In the genomic region with DNA sequence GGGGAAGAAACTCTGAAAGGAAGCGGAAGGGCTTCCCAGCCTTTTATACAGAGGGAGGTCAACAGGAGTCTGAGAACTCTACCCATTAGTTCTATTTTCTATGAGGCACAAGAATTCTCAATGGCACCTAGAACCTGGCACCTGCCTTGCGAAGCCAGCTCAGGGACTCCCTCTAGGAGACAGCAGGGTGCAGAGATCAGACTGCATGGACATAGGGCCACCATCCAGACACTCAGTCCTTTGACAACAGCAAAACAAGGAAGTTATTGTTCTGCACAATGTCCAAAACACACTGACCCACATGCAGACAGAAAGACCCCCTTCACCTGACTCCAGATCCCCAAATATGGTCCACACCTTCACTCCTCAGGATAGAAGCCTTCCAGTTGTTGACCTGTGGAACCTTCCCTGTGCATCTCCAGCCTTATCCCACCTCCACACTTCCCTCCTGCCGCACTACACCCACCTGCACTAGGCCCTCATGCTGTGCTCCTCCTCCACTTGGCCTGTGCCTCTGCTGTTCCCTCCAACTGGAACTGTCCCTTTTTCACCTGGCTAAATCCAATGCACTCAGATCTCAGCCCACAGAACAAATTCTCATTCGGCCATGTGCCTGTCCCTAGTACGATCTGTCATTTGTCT, we compare ENCODE assay signal across 1 cellular context.
TF ChIP-seq lines count a peak whose summit lies in the region.

No MANE protein-coding gene starts in this region.

TF ChIP-seq in HepG2, 621 proteins besides CTCF, POLR2A, EP300 and RAD21 (continued from another document and continues in another):
- TF ChIP-seq, protein P1, sequence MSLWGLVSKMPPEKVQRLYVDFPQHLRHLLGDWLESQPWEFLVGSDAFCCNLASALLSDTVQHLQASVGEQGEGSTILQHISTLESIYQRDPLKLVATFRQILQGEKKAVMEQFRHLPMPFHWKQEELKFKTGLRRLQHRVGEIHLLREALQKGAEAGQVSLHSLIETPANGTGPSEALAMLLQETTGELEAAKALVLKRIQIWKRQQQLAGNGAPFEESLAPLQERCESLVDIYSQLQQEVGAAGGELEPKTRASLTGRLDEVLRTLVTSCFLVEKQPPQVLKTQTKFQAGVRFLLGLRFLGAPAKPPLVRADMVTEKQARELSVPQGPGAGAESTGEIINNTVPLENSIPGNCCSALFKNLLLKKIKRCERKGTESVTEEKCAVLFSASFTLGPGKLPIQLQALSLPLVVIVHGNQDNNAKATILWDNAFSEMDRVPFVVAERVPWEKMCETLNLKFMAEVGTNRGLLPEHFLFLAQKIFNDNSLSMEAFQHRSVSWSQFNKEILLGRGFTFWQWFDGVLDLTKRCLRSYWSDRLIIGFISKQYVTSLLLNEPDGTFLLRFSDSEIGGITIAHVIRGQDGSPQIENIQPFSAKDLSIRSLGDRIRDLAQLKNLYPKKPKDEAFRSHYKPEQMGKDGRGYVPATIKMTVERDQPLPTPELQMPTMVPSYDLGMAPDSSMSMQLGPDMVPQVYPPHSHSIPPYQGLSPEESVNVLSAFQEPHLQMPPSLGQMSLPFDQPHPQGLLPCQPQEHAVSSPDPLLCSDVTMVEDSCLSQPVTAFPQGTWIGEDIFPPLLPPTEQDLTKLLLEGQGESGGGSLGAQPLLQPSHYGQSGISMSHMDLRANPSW (CRISPR knock-in tag; IDR thresholded peaks at IDR 0.05; ENCODE audit: borderline replicate concordance): no peak
- peak; percentile 64; the same call in 1 of the 2 replicates for TF ChIP-seq ZNF121 (CRISPR knock-in tag; IDR thresholded peaks at IDR 0.05)
- TF ChIP-seq, protein P2, sequence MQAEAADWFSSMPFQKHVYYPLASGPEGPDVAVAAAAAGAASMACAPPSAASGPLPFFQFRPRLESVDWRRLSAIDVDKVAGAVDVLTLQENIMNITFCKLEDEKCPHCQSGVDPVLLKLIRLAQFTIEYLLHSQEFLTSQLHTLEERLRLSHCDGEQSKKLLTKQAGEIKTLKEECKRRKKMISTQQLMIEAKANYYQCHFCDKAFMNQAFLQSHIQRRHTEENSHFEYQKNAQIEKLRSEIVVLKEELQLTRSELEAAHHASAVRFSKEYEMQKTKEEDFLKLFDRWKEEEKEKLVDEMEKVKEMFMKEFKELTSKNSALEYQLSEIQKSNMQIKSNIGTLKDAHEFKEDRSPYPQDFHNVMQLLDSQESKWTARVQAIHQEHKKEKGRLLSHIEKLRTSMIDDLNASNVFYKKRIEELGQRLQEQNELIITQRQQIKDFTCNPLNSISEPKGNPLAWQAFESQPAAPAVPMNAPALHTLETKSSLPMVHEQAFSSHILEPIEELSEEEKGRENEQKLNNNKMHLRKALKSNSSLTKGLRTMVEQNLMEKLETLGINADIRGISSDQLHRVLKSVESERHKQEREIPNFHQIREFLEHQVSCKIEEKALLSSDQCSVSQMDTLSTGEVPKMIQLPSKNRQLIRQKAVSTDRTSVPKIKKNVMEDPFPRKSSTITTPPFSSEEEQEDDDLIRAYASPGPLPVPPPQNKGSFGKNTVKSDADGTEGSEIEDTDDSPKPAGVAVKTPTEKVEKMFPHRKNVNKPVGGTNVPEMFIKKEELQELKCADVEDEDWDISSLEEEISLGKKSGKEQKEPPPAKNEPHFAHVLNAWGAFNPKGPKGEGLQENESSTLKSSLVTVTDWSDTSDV (CRISPR knock-in tag; IDR thresholded peaks at IDR 0.05): no peak
- TF ChIP-seq CENPT (CRISPR knock-in tag; IDR thresholded peaks at IDR 0.05; ENCODE audit: low read depth): no peak
- TF ChIP-seq, protein P3, sequence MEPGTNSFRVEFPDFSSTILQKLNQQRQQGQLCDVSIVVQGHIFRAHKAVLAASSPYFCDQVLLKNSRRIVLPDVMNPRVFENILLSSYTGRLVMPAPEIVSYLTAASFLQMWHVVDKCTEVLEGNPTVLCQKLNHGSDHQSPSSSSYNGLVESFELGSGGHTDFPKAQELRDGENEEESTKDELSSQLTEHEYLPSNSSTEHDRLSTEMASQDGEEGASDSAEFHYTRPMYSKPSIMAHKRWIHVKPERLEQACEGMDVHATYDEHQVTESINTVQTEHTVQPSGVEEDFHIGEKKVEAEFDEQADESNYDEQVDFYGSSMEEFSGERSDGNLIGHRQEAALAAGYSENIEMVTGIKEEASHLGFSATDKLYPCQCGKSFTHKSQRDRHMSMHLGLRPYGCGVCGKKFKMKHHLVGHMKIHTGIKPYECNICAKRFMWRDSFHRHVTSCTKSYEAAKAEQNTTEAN (CRISPR knock-in tag; conservative IDR thresholded peaks at IDR 0.05): no peak
- no peak for TF ChIP-seq SSRP1 (CRISPR knock-in tag; IDR thresholded peaks at IDR 0.05)
- TF ChIP-seq ZNF749 (CRISPR knock-in tag; IDR thresholded peaks at IDR 0.05; ENCODE audit: borderline replicate concordance): no peak
- TF ChIP-seq PHB2 (IDR thresholded peaks at IDR 0.05; ENCODE audit: partially characterized antibody): no peak
- no peak for TF ChIP-seq TOE1 (CRISPR knock-in tag; IDR thresholded peaks at IDR 0.05)
- TF ChIP-seq, protein P4, sequence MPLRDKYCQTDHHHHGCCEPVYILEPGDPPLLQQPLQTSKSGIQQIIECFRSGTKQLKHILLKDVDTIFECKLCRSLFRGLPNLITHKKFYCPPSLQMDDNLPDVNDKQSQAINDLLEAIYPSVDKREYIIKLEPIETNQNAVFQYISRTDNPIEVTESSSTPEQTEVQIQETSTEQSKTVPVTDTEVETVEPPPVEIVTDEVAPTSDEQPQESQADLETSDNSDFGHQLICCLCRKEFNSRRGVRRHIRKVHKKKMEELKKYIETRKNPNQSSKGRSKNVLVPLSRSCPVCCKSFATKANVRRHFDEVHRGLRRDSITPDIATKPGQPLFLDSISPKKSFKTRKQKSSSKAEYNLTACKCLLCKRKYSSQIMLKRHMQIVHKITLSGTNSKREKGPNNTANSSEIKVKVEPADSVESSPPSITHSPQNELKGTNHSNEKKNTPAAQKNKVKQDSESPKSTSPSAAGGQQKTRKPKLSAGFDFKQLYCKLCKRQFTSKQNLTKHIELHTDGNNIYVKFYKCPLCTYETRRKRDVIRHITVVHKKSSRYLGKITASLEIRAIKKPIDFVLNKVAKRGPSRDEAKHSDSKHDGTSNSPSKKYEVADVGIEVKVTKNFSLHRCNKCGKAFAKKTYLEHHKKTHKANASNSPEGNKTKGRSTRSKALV (CRISPR knock-in tag; IDR thresholded peaks at IDR 0.05): no peak
- no peak for TF ChIP-seq FOXA1 (IDR thresholded peaks at IDR 0.05)
- 0 out of 2 replicates have a peak, but pooled peaks have one; percentile 31 for TF ChIP-seq FOXA1 (CRISPR knock-in tag; IDR thresholded peaks at IDR 0.05)
- TF ChIP-seq, protein P5, sequence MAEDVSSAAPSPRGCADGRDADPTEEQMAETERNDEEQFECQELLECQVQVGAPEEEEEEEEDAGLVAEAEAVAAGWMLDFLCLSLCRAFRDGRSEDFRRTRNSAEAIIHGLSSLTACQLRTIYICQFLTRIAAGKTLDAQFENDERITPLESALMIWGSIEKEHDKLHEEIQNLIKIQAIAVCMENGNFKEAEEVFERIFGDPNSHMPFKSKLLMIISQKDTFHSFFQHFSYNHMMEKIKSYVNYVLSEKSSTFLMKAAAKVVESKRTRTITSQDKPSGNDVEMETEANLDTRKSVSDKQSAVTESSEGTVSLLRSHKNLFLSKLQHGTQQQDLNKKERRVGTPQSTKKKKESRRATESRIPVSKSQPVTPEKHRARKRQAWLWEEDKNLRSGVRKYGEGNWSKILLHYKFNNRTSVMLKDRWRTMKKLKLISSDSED (CRISPR knock-in tag; IDR thresholded peaks at IDR 0.05): no peak
- TF ChIP-seq, protein P6, sequence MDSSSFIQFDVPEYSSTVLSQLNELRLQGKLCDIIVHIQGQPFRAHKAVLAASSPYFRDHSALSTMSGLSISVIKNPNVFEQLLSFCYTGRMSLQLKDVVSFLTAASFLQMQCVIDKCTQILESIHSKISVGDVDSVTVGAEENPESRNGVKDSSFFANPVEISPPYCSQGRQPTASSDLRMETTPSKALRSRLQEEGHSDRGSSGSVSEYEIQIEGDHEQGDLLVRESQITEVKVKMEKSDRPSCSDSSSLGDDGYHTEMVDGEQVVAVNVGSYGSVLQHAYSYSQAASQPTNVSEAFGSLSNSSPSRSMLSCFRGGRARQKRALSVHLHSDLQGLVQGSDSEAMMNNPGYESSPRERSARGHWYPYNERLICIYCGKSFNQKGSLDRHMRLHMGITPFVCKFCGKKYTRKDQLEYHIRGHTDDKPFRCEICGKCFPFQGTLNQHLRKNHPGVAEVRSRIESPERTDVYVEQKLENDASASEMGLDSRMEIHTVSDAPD (CRISPR knock-in tag; IDR thresholded peaks at IDR 0.05): 0 out of 2 replicates have a peak, but pooled peaks have one; percentile 54
- TF ChIP-seq ZNF225 (CRISPR knock-in tag; IDR thresholded peaks at IDR 0.05): no peak
- TF ChIP-seq TBX2 (CRISPR knock-in tag; IDR thresholded peaks at IDR 0.05; ENCODE audit: borderline replicate concordance): peak; percentile 45; the same call in 1 of the 2 replicates
- no peak for TF ChIP-seq SOX13 (IDR thresholded peaks at IDR 0.05)
- TF ChIP-seq SOX13 (CRISPR knock-in tag; conservative IDR thresholded peaks at IDR 0.05 in 1 of 2, IDR thresholded peaks at IDR 0.05 in 1 of 2): peak in 1 of 2 experiments; percentile 75; a peak in 2 of 4 replicates
- peak; percentile 50; the same call in 1 of the 2 replicates for TF ChIP-seq SOX5 (CRISPR knock-in tag; IDR thresholded peaks at IDR 0.05; ENCODE audit: borderline replicate concordance)
- TF ChIP-seq, protein P7, sequence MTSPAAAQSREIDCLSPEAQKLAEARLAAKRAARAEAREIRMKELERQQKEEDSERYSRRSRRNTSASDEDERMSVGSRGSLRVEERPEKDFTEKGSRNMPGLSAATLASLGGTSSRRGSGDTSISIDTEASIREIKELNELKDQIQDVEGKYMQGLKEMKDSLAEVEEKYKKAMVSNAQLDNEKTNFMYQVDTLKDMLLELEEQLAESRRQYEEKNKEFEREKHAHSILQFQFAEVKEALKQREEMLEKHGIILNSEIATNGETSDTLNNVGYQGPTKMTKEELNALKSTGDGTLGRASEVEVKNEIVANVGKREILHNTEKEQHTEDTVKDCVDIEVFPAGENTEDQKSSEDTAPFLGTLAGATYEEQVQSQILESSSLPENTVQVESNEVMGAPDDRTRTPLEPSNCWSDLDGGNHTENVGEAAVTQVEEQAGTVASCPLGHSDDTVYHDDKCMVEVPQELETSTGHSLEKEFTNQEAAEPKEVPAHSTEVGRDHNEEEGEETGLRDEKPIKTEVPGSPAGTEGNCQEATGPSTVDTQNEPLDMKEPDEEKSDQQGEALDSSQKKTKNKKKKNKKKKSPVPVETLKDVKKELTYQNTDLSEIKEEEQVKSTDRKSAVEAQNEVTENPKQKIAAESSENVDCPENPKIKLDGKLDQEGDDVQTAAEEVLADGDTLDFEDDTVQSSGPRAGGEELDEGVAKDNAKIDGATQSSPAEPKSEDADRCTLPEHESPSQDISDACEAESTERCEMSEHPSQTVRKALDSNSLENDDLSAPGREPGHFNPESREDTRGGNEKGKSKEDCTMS (CRISPR knock-in tag; conservative IDR thresholded peaks at IDR 0.05): no peak
- no peak for TF ChIP-seq TBL1XR1 (IDR thresholded peaks at IDR 0.05; ENCODE audit: borderline replicate concordance, low read length, partially characterized antibody)
- 0 out of 2 replicates have a peak, but pooled peaks have one; percentile 22 for TF ChIP-seq ZNF746 (CRISPR knock-in tag; IDR thresholded peaks at IDR 0.05)
- no peak for TF ChIP-seq ZNF7 (CRISPR knock-in tag; IDR thresholded peaks at IDR 0.05)
- TF ChIP-seq FOXP1 (IDR thresholded peaks at IDR 0.05): no peak
- TF ChIP-seq FOXP1 (CRISPR knock-in tag; IDR thresholded peaks at IDR 0.05): no peak
- no peak for TF ChIP-seq TBX3 (IDR thresholded peaks at IDR 0.05; ENCODE audit: borderline replicate concordance)
- TF ChIP-seq SIX4 (CRISPR knock-in tag; IDR thresholded peaks at IDR 0.05): no peak
- TF ChIP-seq, protein P8, sequence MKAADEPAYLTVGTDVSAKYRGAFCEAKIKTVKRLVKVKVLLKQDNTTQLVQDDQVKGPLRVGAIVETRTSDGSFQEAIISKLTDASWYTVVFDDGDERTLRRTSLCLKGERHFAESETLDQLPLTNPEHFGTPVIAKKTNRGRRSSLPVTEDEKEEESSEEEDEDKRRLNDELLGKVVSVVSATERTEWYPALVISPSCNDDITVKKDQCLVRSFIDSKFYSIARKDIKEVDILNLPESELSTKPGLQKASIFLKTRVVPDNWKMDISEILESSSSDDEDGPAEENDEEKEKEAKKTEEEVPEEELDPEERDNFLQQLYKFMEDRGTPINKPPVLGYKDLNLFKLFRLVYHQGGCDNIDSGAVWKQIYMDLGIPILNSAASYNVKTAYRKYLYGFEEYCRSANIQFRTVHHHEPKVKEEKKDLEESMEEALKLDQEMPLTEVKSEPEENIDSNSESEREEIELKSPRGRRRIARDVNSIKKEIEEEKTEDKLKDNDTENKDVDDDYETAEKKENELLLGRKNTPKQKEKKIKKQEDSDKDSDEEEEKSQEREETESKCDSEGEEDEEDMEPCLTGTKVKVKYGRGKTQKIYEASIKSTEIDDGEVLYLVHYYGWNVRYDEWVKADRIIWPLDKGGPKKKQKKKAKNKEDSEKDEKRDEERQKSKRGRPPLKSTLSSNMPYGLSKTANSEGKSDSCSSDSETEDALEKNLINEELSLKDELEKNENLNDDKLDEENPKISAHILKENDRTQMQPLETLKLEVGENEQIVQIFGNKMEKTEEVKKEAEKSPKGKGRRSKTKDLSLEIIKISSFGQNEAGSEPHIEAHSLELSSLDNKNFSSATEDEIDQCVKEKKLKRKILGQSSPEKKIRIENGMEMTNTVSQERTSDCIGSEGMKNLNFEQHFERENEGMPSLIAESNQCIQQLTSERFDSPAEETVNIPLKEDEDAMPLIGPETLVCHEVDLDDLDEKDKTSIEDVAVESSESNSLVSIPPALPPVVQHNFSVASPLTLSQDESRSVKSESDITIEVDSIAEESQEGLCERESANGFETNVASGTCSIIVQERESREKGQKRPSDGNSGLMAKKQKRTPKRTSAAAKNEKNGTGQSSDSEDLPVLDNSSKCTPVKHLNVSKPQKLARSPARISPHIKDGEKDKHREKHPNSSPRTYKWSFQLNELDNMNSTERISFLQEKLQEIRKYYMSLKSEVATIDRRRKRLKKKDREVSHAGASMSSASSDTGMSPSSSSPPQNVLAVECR (CRISPR knock-in tag; IDR thresholded peaks at IDR 0.05; ENCODE audit: borderline replicate concordance): peak; percentile 38; the same call in 1 of the 2 replicates
- 0 out of 2 replicates have a peak, but pooled peaks have one; percentile 30 for TF ChIP-seq ZBTB38 (CRISPR knock-in tag; IDR thresholded peaks at IDR 0.05)
- no peak for TF ChIP-seq ZNF816 (CRISPR knock-in tag; IDR thresholded peaks at IDR 0.05; ENCODE audit: borderline replicate concordance)
- no peak for TF ChIP-seq HDAC1 (CRISPR knock-in tag; IDR thresholded peaks at IDR 0.05)
- no peak for TF ChIP-seq MIXL1 (CRISPR knock-in tag; IDR thresholded peaks at IDR 0.05)
- TF ChIP-seq ZSCAN12 (CRISPR knock-in tag; IDR thresholded peaks at IDR 0.05): no peak
- no peak for TF ChIP-seq STAT5B (CRISPR knock-in tag; IDR thresholded peaks at IDR 0.05)
- no peak for TF ChIP-seq ARNTL (CRISPR knock-in tag; IDR thresholded peaks at IDR 0.05)
- TF ChIP-seq NFYB (CRISPR knock-in tag; IDR thresholded peaks at IDR 0.05): no peak
- TF ChIP-seq, protein P9, sequence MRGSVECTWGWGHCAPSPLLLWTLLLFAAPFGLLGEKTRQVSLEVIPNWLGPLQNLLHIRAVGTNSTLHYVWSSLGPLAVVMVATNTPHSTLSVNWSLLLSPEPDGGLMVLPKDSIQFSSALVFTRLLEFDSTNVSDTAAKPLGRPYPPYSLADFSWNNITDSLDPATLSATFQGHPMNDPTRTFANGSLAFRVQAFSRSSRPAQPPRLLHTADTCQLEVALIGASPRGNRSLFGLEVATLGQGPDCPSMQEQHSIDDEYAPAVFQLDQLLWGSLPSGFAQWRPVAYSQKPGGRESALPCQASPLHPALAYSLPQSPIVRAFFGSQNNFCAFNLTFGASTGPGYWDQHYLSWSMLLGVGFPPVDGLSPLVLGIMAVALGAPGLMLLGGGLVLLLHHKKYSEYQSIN (CRISPR knock-in tag; IDR thresholded peaks at IDR 0.05; ENCODE audit: borderline replicate concordance): no peak
- TF ChIP-seq ZNF768 (CRISPR knock-in tag; IDR thresholded peaks at IDR 0.05): peak; percentile 72; the same call in 1 of the 2 replicates
- TF ChIP-seq ZNF282 (IDR thresholded peaks at IDR 0.05; ENCODE audit: partially characterized antibody): no peak
- TF ChIP-seq HNRNPK (IDR thresholded peaks at IDR 0.05; ENCODE audit: low read depth, low read length, poor library complexity, severe bottlenecking): no peak
